1 cellular context compared by ENCODE assay signal in the genomic region with DNA sequence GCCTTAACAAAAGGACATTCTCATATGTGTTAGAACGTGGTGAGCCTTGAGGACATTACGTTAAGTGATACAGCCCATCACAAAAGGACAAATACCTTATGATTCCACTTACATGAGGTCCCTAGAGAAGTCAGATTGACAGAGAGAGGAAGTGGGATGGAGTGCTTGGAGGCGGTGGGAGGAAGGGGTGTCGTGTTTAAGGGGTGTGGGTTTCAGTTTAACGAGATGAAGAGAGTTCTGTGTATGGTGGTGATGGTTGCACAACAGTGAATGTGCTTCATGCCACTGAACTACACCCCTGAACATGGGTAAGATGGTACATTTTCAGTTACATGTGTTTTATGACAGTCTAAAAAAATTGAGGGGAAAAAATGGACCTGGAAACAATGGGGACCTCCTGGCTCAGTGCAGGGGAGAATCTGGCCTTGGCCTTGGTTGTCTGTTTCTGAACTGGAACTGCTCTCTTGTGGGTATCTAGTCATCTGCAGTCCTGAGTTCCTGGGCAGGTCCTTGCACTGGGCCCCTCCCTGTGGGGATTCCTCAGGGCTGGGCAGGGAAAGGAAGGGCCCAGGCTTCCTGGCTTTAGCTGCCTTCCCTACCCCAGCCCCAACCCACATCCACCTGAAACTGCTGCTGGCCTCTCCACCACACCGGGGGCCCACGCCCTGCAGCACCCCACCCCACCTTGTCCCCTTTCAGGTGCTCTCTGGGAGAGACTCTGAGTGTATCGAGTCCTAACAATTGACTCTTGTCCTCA.
A peak's percentile ranks its signal among the peaks of the same experiment; 100 is the strongest.
TF ChIP-seq lines count a peak whose summit lies in the region.

No MANE protein-coding gene starts in this region.

TF ChIP-seq in GM12878, 131 proteins besides CTCF, POLR2A, EP300 and RAD21:
- 0 out of 2 replicates have a peak, but pooled peaks have one; percentile 24 for TF ChIP-seq EED (IDR thresholded peaks at IDR 0.05; ENCODE audit: low read depth)
- TF ChIP-seq IKZF2 (IDR thresholded peaks at IDR 0.05) = 0 out of 4 replicates have a peak, but pooled peaks of 1 of the 2 experiments have one; percentile 3
- no peak for TF ChIP-seq RAD51 (IDR thresholded peaks at IDR 0.05)
- TF ChIP-seq SPI1 (IDR thresholded peaks at IDR 0.05; ENCODE audit: borderline replicate concordance, insufficient read depth, low read depth, low read length) = peak; percentile 76; the same call in 1 of the 2 replicates
- TF ChIP-seq, protein P1, sequence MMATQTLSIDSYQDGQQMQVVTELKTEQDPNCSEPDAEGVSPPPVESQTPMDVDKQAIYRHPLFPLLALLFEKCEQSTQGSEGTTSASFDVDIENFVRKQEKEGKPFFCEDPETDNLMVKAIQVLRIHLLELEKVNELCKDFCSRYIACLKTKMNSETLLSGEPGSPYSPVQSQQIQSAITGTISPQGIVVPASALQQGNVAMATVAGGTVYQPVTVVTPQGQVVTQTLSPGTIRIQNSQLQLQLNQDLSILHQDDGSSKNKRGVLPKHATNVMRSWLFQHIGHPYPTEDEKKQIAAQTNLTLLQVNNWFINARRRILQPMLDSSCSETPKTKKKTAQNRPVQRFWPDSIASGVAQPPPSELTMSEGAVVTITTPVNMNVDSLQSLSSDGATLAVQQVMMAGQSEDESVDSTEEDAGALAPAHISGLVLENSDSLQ (IDR thresholded peaks at IDR 0.05) = 0 out of 2 replicates have a peak, but pooled peaks have one; percentile 31
- TF ChIP-seq TCF3 (IDR thresholded peaks at IDR 0.05; ENCODE audit: borderline replicate concordance, insufficient read depth, low read depth, low read length) = no peak
